27 cellular contexts compared by ENCODE assay signal in genomic region chr4:26213317-26213716, GRCh38.
"Had no signal": no experiment of that assay in that cellular context is flagged by ENCODE, and none has a peak within 500 bp of the region (broad histone marks: within the 10 kb centered on the region; RNA-seq: fewer than 3 reads in every experiment).

No MANE protein-coding gene starts in this region.

- H3K36me3 ChIP-seq: adrenal gland, ascending aorta, brain microvascular endothelial cell, esophagus muscularis mucosa, sigmoid colon, thoracic aorta, upper lobe of right lung had no signal

- H3K79me2 ChIP-seq: hepatocyte had no signal

- H3K36me3 Mint-ChIP-seq: activated naive CD4-positive, alpha-beta T cell treated with anti-CD3 and anti-CD28 coated beads, Interleukin-2, amount 50 U/mL, for 24 hours; immature natural killer cell; stimulated activated naive B cell treated with anti-CD40 and anti-IgM and Interleukin-4, amounts not matched to agents 10 μg/mL and 1 μg/mL and 100 μg/mL, for 72 hours had no signal

- H3K9me3 Mint-ChIP-seq: activated naive CD4-positive, alpha-beta T cell treated with anti-CD3 and anti-CD28 coated beads, Interleukin-2, amount 50 U/mL, for 24 hours; activated T-helper 1 cell treated with anti-CD3 and anti-CD28 coated beads, Interleukin-12 subunit alpha, Interleukin-12 subunit beta, Interleukin-2, Interleukin-4 antibody, amounts not matched to agents 30 ng/mL and 10 ng/mL and 1 ng/mL, durations not matched to agents 14 hours and 24 hours and 36 hours; effector memory CD8-positive, alpha-beta T cell; immature natural killer cell; nephron progenitor cell; stimulated activated naive B cell treated with anti-CD40 and anti-IgM and Interleukin-4, amounts not matched to agents 10 μg/mL and 1 μg/mL and 100 μg/mL, for 72 hours had no signal

- H3K4me3 Mint-ChIP-seq: activated CD4-positive, alpha-beta memory T cell treated with anti-CD3 and anti-CD28 coated beads, Interleukin-2, amount 10 ng/mL, durations not matched to agents 7 days and 5 days; activated CD4-positive, alpha-beta T cell treated with anti-CD3 and anti-CD28 coated beads, Interleukin-2, amount 10 ng/mL, durations not matched to agents 24 days and 14 days; activated naive CD4-positive, alpha-beta T cell treated with anti-CD3 and anti-CD28 coated beads, Interleukin-2, amount 50 U/mL, for 24 hours; activated T-helper 1 cell treated with anti-CD3 and anti-CD28 coated beads, Interleukin-12 subunit alpha, Interleukin-12 subunit beta, Interleukin-2, Interleukin-4 antibody, amounts not matched to agents 30 ng/mL and 10 ng/mL and 1 ng/mL, durations not matched to agents 14 hours and 24 hours and 36 hours; effector memory CD8-positive, alpha-beta T cell; immature natural killer cell; nephron progenitor cell; stimulated activated naive B cell treated with anti-CD40 and anti-IgM and Interleukin-4, amounts not matched to agents 10 μg/mL and 1 μg/mL and 100 μg/mL, for 72 hours; T-helper 1 cell treated with Interleukin-12 subunit alpha and Interleukin-12 subunit beta and Interleukin-4 antibody, amounts not matched to agents 30 μg/mL and 1 μg/mL, for 36 hours had no signal

- H3K9me3 ChIP-seq: adrenal gland, ascending aorta, esophagus muscularis mucosa, sigmoid colon, thoracic aorta, upper lobe of right lung had no signal

- H3K4me1 ChIP-seq: adrenal gland, ascending aorta, esophagus muscularis mucosa, upper lobe of right lung had no signal

- FAIRE-seq: colon, frontal cortex had no signal

- DNase-seq: activated CD4-positive, alpha-beta memory T cell treated with anti-CD3 and anti-CD28 coated beads, Interleukin-2, amount 10 ng/mL, durations not matched to agents 7 days and 5 days; activated CD4-positive, alpha-beta T cell treated with anti-CD3 and anti-CD28 coated beads, Interleukin-2, amount 10 ng/mL, durations not matched to agents 24 days and 14 days; activated CD4-positive, CD25-positive, alpha-beta regulatory T cell; activated gamma-delta T cell treated with Interleukin-2 at 50 U/mL for 16 hours; adrenal gland; brain microvascular endothelial cell; central memory CD4-positive, alpha-beta T cell; dorsolateral prefrontal cortex; effector memory CD8-positive, alpha-beta T cell; glutamatergic neuron; immature natural killer cell; nephron progenitor cell; nucleus accumbens; sigmoid colon; stimulated activated CD4-positive, alpha-beta T cell treated with anti-CD3 and anti-CD28 coated beads, Interleukin-15, amount 100 ng/mL, for 24 hours; stimulated activated naive B cell treated with anti-CD40 and anti-IgM and Interleukin-4, amounts not matched to agents 10 μg/mL and 1 μg/mL and 100 μg/mL, for 72 hours; upper lobe of right lung had no signal

- H3K27me3 ChIP-seq: adrenal gland, ascending aorta, brain microvascular endothelial cell, sigmoid colon, upper lobe of right lung had no signal

- H3K4me2 ChIP-seq: hepatocyte, smooth muscle cell had no signal

- H3K27ac Mint-ChIP-seq: activated CD4-positive, alpha-beta memory T cell treated with anti-CD3 and anti-CD28 coated beads, Interleukin-2, amount 10 ng/mL, durations not matched to agents 7 days and 5 days; activated CD4-positive, alpha-beta T cell treated with anti-CD3 and anti-CD28 coated beads, Interleukin-2, amount 10 ng/mL, durations not matched to agents 24 days and 14 days; nephron progenitor cell; stimulated activated naive B cell treated with anti-CD40 and anti-IgM and Interleukin-4, amounts not matched to agents 10 μg/mL and 1 μg/mL and 100 μg/mL, for 72 hours had no signal

- H2AFZ ChIP-seq: hepatocyte had no signal

- H3K27ac ChIP-seq: adrenal gland, ascending aorta, brain microvascular endothelial cell, dorsolateral prefrontal cortex, esophagus muscularis mucosa, hepatocyte, sigmoid colon, thoracic aorta, upper lobe of right lung had no signal

- H3K4me3 ChIP-seq: adrenal gland, ascending aorta, dorsolateral prefrontal cortex, esophagus muscularis mucosa, hepatocyte, sigmoid colon, smooth muscle cell, thoracic aorta, upper lobe of right lung had no signal
